11 cellular contexts compared by ENCODE assay signal in the genomic region with DNA sequence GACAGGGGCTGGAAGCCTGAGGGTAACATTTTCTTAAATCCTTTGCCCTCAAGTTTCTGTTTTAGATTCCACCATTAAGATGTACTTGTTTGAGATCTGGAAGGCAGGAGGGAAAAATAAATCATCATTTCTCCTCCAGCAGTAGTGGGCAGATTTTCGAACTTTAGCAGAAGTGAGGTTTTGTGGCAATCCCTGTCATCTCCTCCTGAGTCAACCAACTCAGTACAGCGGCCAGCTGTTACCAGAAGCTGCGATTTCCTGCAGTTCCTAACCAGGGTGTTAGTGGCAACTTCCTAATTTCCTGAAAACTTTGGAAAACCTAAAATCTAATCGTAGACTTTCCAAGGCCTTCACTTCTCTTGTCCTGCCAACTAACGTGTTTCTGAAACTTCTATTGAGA.
DNase-seq lines count a peak whose midpoint lies in the region; ATAC-seq and TF ChIP-seq lines count a peak whose summit lies in the region.
"Had no signal": no experiment of that assay in that cellular context is flagged by ENCODE, and none has a peak within 500 bp of the region (broad histone marks: within the 10 kb centered on the region; RNA-seq: fewer than 3 reads in every experiment).

No MANE protein-coding gene starts in this region.

- H3K27me3 Mint-ChIP-seq in activated naive CD4-positive, alpha-beta T cell treated with anti-CD3 and anti-CD28 coated beads, Interleukin-2, amount 10 ng/mL, durations not matched to agents 7 days and 5 days = no peaks in the 10 kb centered on the region
- H3K27me3 Mint-ChIP-seq in GM23338 (ENCODE audit: insufficient read depth, low read depth, poor library complexity) = no peaks in the 10 kb centered on the region
- H3K27me3 Mint-ChIP-seq: type B pancreatic cell had no signal

- no peaks in the 10 kb centered on the region for H3K79me2 ChIP-seq in GM23338 (replicated peaks; ENCODE audit: insufficient read depth)

- H4K20me1 ChIP-seq in GM23338 (replicated peaks; ENCODE audit: insufficient read depth) = no peaks in the 10 kb centered on the region

- no peaks in the 10 kb centered on the region for H3K9me3 ChIP-seq in upper lobe of right lung

- intact Hi-C loops in upper lobe of right lung (cut with DNase I) = no loop called here

- H3K27me3 ChIP-seq in upper lobe of right lung (no peaks in the 10 kb centered on the region), GM23338 (ENCODE audit: insufficient read depth) (no peaks in the 10 kb centered on the region)

- H3K4me3 ChIP-seq in upper lobe of right lung (no peak overlapping the region), GM23338 (no peak overlapping the region)

- H2AFZ ChIP-seq in GM23338 = no peak overlapping the region

- H3K4me1 ChIP-seq in upper lobe of right lung (no peaks in the 10 kb centered on the region), GM23338 (ENCODE audit: insufficient read depth) (no peaks in the 10 kb centered on the region)

- CTCF ChIA-PET in activated naive CD4-positive, alpha-beta T cell treated with anti-CD3 and anti-CD28 coated beads, Interleukin-2, amount 10 ng/mL, durations not matched to agents 7 days and 5 days (lab: Charles Lee) = interaction anchor here (0.9 to 3.1 kb wide), 5 partner anchors 28 to 582 kb away, joined by 3 to 7 read pairs (median 5); no protein-coding TSS in a partner anchor

- H3K9me2 ChIP-seq in GM23338 (ENCODE audit: insufficient read depth) = peaks cover 4% of the 10 kb centered on the region; the same call in 1 of the 2 replicates

- no peaks in the 10 kb centered on the region for H3F3A ChIP-seq in GM23338 (replicated peaks; ENCODE audit: low read depth)

- H3K27ac Mint-ChIP-seq in activated naive CD4-positive, alpha-beta T cell treated with anti-CD3 and anti-CD28 coated beads, Interleukin-2, amount 10 ng/mL, durations not matched to agents 7 days and 5 days = peak overlapping the region; percentile 82
- no peak overlapping the region for H3K27ac Mint-ChIP-seq in GM23338
- H3K27ac Mint-ChIP-seq: type B pancreatic cell had no signal

- DNase-seq in stimulated activated naive CD4-positive, alpha-beta T cell treated with Interleukin-2 at 50 U/mL for 16 hours (lab: John Stamatoyannopoulos, UW) = peak; percentile 2
- DNase-seq in stimulated activated naive CD4-positive, alpha-beta T cell (lab: John Stamatoyannopoulos, UW) = no peak
- DNase-seq in activated naive CD4-positive, alpha-beta T cell treated with anti-CD3 and anti-CD28 coated beads, Interleukin-2, amount 10 ng/mL, durations not matched to agents 7 days and 5 days = no peak
- DNase-seq in upper lobe of right lung (no peak), SKM-1 treated with dmso at 0.1 percent for 144 hours (lab: John Stamatoyannopoulos, UW; ENCODE audit: unreplicated experiment) (no peak), EL (no peak), GM23338 (ENCODE audit: low spot score) (no peak)
- DNase-seq: central memory CD4-positive, alpha-beta T cell had no signal

- TF ChIP-seq CTCF in upper lobe of right lung (IDR thresholded peaks at IDR 0.05) = no peak
- TF ChIP-seq CTCF in GM23338 (conservative IDR thresholded peaks at IDR 0.05; ENCODE audit: low read depth in 2 of 2) = no peak

- H3K27ac ChIP-seq in upper lobe of right lung (no peak overlapping the region), GM23338 (ENCODE audit: low read depth) (no peak overlapping the region)
- H3K27ac ChIP-seq: C4-2B had no signal

- no peak overlapping the region for H3K4me3 Mint-ChIP-seq in activated naive CD4-positive, alpha-beta T cell treated with anti-CD3 and anti-CD28 coated beads, Interleukin-2, amount 10 ng/mL, durations not matched to agents 7 days and 5 days
- H3K4me3 Mint-ChIP-seq in GM23338 = no peak overlapping the region
- H3K4me3 Mint-ChIP-seq: type B pancreatic cell had no signal

- peaks cover 38% of the 10 kb centered on the region for H3K4me1 Mint-ChIP-seq in activated naive CD4-positive, alpha-beta T cell treated with anti-CD3 and anti-CD28 coated beads, Interleukin-2, amount 10 ng/mL, durations not matched to agents 7 days and 5 days
- H3K4me1 Mint-ChIP-seq in GM23338 = no peaks in the 10 kb centered on the region

- H3K4me2 ChIP-seq in GM23338 = no peak overlapping the region

- H3K36me3 ChIP-seq in upper lobe of right lung = no peaks in the 10 kb centered on the region
- H3K36me3 ChIP-seq in GM23338 (ENCODE audit: insufficient read depth) = no peaks in the 10 kb centered on the region

- peak; percentile 50 for ATAC-seq in HG03159 (IDR thresholded peaks at IDR 0.05; ENCODE audit: unreplicated experiment)
- ATAC-seq in upper lobe of right lung = peak; percentile 47
- no peak for ATAC-seq in GM23338

- peaks cover 9% of the 10 kb centered on the region for H3K36me3 Mint-ChIP-seq in activated naive CD4-positive, alpha-beta T cell treated with anti-CD3 and anti-CD28 coated beads, Interleukin-2, amount 10 ng/mL, durations not matched to agents 7 days and 5 days
- no peaks in the 10 kb centered on the region for H3K36me3 Mint-ChIP-seq in GM23338 (ENCODE audit: low read depth)
- H3K36me3 Mint-ChIP-seq: type B pancreatic cell had no signal

- peaks cover 2% of the 10 kb centered on the region for H3K9me3 Mint-ChIP-seq in activated naive CD4-positive, alpha-beta T cell treated with anti-CD3 and anti-CD28 coated beads, Interleukin-2, amount 10 ng/mL, durations not matched to agents 7 days and 5 days
- no peaks in the 10 kb centered on the region; the same call in 2 of the 3 replicates for H3K9me3 Mint-ChIP-seq in GM23338
- H3K9me3 Mint-ChIP-seq: type B pancreatic cell had no signal

TF ChIP-seq in GM23338, 12 proteins besides CTCF, POLR2A, EP300 and RAD21:
- no peak for TF ChIP-seq JUNB (IDR thresholded peaks at IDR 0.05; ENCODE audit: unreplicated experiment)
TF ChIP-seq in GM23338: peak in this region for 0.
